Comparison of ENCODE assay signal across 8 cellular contexts in genomic region chr3:177338697-177339219, GRCh38.
A peak's percentile ranks its signal among the peaks of the same experiment; 100 is the strongest.
DNase-seq lines count a peak whose midpoint lies in the region; ATAC-seq and TF ChIP-seq lines count a peak whose summit lies in the region.

No MANE protein-coding gene starts in this region.

- H3K27ac ChIP-seq in right cardiac atrium (ENCODE audit: low read length) = no peak overlapping the region

- H3K27me3 ChIP-seq in right cardiac atrium (ENCODE audit: control insufficient read depth, insufficient read depth) = no peaks in the 10 kb centered on the region

- peaks cover 63% of the 10 kb centered on the region for H3K4me1 Mint-ChIP-seq in CD14-positive monocyte

- DNase-seq in CD14-positive monocyte (ENCODE audit: low spot score) (peak; percentile 51), OCI-M1 (lab: John Stamatoyannopoulos, UW) (peak; percentile 90), right cardiac atrium (peak in 1 of 3 donors; percentile 45), NCI-H510A treated with DMSO at 0.1 percent for 48 hours (lab: John Stamatoyannopoulos, UW) (no peak), OCI-M2 (lab: John Stamatoyannopoulos, UW; ENCODE audit: unreplicated experiment) (no peak), DMS114 treated with DMSO at 0.1 percent for 48 hours (lab: John Stamatoyannopoulos, UW; ENCODE audit: unreplicated experiment) (no peak)

- ATAC-seq in GM21786 (IDR thresholded peaks at IDR 0.05; ENCODE audit: unreplicated experiment) (peak; percentile 35), right cardiac atrium (peak; percentile 76 to 78), HG03521 (IDR thresholded peaks at IDR 0.05; ENCODE audit: unreplicated experiment) (no peak)

- peaks cover 0 to 3% (median 0%) of the 10 kb centered on the region in 7 donors for H3K9me3 Mint-ChIP-seq in CD14-positive monocyte

- peaks cover 0 to 4% of the 10 kb centered on the region in 2 donors for H3K36me3 Mint-ChIP-seq in CD14-positive monocyte

- H3K27me3 Mint-ChIP-seq in CD14-positive monocyte (ENCODE audit: low read depth in 3 of 3) = no peaks in the 10 kb centered on the region

- intact Hi-C loops in CD14-positive monocyte (cut with micrococcal nuclease) = loop anchor here in 1 of 2 donors (2.0 kb wide), 1 partner anchor 20 kb away; no protein-coding TSS in a partner anchor
- intact Hi-C loops in right cardiac atrium (cut with DNase I) = no loop called here

- H3K9me3 ChIP-seq in right cardiac atrium (ENCODE audit: control insufficient read depth, low read length) = no peaks in the 10 kb centered on the region

- peak overlapping the region; percentile 39 to 40 for H3K4me3 Mint-ChIP-seq in CD14-positive monocyte

- H3K27ac Mint-ChIP-seq in CD14-positive monocyte = peak overlapping the region; percentile 81 to 92 (median 87)

- H3K4me3 ChIP-seq in right cardiac atrium (ENCODE audit: low read length) = no peak overlapping the region

- H3K4me1 ChIP-seq in right cardiac atrium (ENCODE audit: control insufficient read depth, insufficient read depth, low read length) = peaks cover 17% of the 10 kb centered on the region

- no peak for TF ChIP-seq CTCF in CD14-positive monocyte (IDR thresholded peaks at IDR 0.05)

- 75% methylated on average over 3 of the region's 3 CpGs for WGBS in right cardiac atrium

Comparison
In these comparisons a context has a peak if more than half of its experiments do, and no peak if none do; other contexts are left out.
1. DNase-seq: peak in CD14-positive monocyte (single experiment) and OCI-M1 (single experiment); none in NCI-H510A treated with DMSO at 0.1 percent for 48 hours (single experiment), OCI-M2 (single experiment) and DMS114 treated with DMSO at 0.1 percent for 48 hours (single experiment).